8 cellular contexts compared by ENCODE assay signal in the genomic region with DNA sequence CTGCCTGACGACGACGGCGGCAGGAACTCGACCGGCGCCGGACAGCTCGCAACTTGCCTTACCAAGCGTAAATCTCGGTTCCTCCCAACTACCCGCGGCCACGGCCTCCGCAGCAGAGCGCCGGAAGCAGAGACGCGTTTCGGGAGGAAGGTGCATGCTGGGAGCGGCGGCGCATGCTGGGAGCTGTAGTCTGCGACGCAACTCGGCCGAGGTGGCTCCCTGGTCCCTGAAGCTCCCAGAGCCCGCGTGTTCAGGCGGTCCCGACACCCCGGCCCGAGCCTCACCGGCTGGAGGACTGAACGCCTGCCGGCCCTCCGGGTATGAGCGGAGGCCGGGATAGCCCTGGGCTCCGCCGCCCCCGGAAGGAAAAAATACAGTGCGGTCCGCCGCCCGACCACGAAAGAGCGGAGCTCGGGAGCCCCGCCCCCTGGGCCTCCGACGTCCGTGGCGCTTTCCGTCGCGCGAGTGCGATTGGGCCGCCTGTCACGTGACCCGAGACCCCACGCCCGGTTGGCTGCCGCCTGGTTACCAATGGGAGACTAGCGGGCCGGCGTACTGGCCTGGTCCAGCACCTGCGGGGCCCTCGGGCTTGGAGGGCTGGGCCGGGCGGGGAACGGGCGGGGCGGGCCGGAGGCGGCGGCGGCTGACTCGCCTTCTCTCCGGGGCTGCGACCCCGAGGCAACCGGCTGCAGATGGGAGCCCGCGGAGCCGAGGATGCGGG.
DNase-seq lines count a peak whose midpoint lies in the region; ATAC-seq lines count a peak whose summit lies in the region.

CAPN10 (plus strand) TSS at position 537 of the 721 bp plus-strand sequence; CDS start at position 715, 178 bp downstream.

- DNase-seq in AG08396 (ENCODE audit: low spot score) (peak; percentile 99), NCI-H345 treated with DMSO at 0.1 percent for 48 hours (lab: John Stamatoyannopoulos, UW; ENCODE audit: unreplicated experiment) (peak; percentile 95), islet precursor cell (peak; percentile 98)
- peak; percentile 91 to 95 (median 92) for DNase-seq in activated CD4-positive, CD25-positive, alpha-beta regulatory T cell (lab: John Stamatoyannopoulos, UW)
- DNase-seq in central memory CD4-positive, alpha-beta T cell: peak; percentile 96
- peak; percentile 94 to 98 (median 94) for DNase-seq in stimulated activated CD4-positive, alpha-beta T cell treated with anti-CD3 and anti-CD28 coated beads, Interleukin-12 subunit alpha, Interleukin-12 subunit beta, amount 100 ng/mL, for 48 hours (ENCODE audit: low read depth in 2 of 3, low spot score in 1 of 3)

- ATAC-seq in GM19023 (IDR thresholded peaks at IDR 0.05; ENCODE audit: unreplicated experiment): peak; percentile 61
- peak; percentile 57 for ATAC-seq in HG03280 (IDR thresholded peaks at IDR 0.05; ENCODE audit: unreplicated experiment)

Comparison
In these comparisons a context has a peak if more than half of its experiments do, and no peak if none do; other contexts are left out.
1. Peak in every context shown above with its lines: DNase-seq and ATAC-seq.